Comparison of ENCODE assay signal across 8 cellular contexts in the genomic region with DNA sequence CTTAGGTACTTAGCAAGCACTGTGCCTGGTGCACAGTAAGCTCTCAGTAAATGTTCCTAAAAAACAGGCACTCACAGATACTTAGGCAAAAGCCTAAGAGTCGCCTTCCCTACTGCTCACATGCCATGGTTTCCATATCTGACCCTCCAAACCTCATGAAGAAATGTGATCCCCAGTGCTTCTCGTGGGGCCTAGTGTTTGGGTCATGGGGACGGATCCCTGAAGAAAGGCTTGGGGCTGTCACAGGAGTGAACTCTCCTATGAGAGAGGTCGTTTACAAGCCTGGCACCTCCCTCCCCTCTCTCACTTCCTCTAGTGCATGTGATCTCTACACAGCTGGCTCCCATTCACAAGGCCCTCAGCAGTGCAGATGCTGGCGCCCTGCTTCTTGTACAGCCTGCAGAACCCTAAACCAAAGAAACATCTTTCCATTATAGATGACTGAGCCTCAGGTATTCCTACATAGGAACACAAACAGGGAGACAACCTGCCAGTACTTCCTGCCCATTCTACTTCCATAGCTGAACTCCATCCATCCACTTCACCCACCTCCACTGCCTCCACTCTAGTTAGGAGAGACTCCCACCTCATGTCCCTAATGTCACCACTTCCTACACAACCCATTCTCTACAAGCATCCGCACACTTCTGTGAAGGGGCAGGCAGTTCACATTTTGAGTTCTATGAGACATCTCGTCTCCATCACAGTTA. TPM values are rescaled to one million over a fixed set of nuclear protein-coding genes. Genes with fewer than 3 reads are reported as not detected.
DNase-seq lines count a peak whose midpoint lies in the region; ATAC-seq and TF ChIP-seq lines count a peak whose summit lies in the region.

No MANE protein-coding gene starts in this region.

- no peak for TF ChIP-seq POLR2A in vagina (IDR thresholded peaks at IDR 0.05)

- no peaks in the 10 kb centered on the region for H3K36me3 ChIP-seq in vagina

- H3K4me3 ChIP-seq in vagina: no peak overlapping the region

- H3K4me1 Mint-ChIP-seq in activated CD4-positive, alpha-beta T cell treated with anti-CD3 and anti-CD28 coated beads, Interleukin-2, amount 10 ng/mL, durations not matched to agents 24 days and 14 days: peaks cover 50% of the 10 kb centered on the region
- H3K4me1 Mint-ChIP-seq in progenitor cell of endocrine pancreas (ENCODE audit: low read depth): peaks cover 36% of the 10 kb centered on the region

- no peaks in the 10 kb centered on the region for H3K27me3 Mint-ChIP-seq in activated CD4-positive, alpha-beta T cell treated with anti-CD3 and anti-CD28 coated beads, Interleukin-2, amount 10 ng/mL, durations not matched to agents 24 days and 14 days
- H3K27me3 Mint-ChIP-seq in progenitor cell of endocrine pancreas: no peaks in the 10 kb centered on the region

- peak overlapping the region; percentile 68 for H3K27ac Mint-ChIP-seq in activated CD4-positive, alpha-beta T cell treated with anti-CD3 and anti-CD28 coated beads, Interleukin-2, amount 10 ng/mL, durations not matched to agents 24 days and 14 days
- H3K27ac Mint-ChIP-seq in progenitor cell of endocrine pancreas: no peak overlapping the region

- no peaks in the 10 kb centered on the region for H3K9me3 ChIP-seq in vagina

- no peaks in the 10 kb centered on the region for H3K9me3 Mint-ChIP-seq in activated CD4-positive, alpha-beta T cell treated with anti-CD3 and anti-CD28 coated beads, Interleukin-2, amount 10 ng/mL, durations not matched to agents 24 days and 14 days
- H3K9me3 Mint-ChIP-seq in progenitor cell of endocrine pancreas (ENCODE audit: low read depth): no peaks in the 10 kb centered on the region

- H3K27ac ChIP-seq in vagina: peak overlapping the region; percentile 36

- H3K4me1 ChIP-seq in vagina: peaks cover 73% of the 10 kb centered on the region

- DNase-seq in activated CD4-positive, alpha-beta T cell treated with anti-CD3 and anti-CD28 coated beads, Interleukin-2, amount 10 ng/mL, durations not matched to agents 24 days and 14 days: peak; percentile 72
- DNase-seq in activated CD4-positive, alpha-beta T cell treated with anti-CD3 and anti-CD28 coated beads, Interleukin-2, amount 50 U/mL, for 48 hours: no peak
- DNase-seq in NCI-H69 (lab: John Stamatoyannopoulos, UW) (peak; percentile 22), head of caudate nucleus (peak in 30 of 42 donors; percentile 15 to 76 (median 50)), vagina (ENCODE audit: extremely low spot score in 2 of 2) (no peak), progenitor cell of endocrine pancreas (ENCODE audit: low spot score, unreplicated experiment) (no peak)
- no peak for DNase-seq in stimulated activated CD4-positive, alpha-beta T cell treated with anti-CD3 and anti-CD28 coated beads, Interleukin-15, amount 100 ng/mL, for 24 hours

- H3K36me3 Mint-ChIP-seq in activated CD4-positive, alpha-beta T cell treated with anti-CD3 and anti-CD28 coated beads, Interleukin-2, amount 10 ng/mL, durations not matched to agents 24 days and 14 days (ENCODE audit: low read depth): peaks cover 27% of the 10 kb centered on the region
- peaks cover 12% of the 10 kb centered on the region for H3K36me3 Mint-ChIP-seq in progenitor cell of endocrine pancreas (ENCODE audit: insufficient read depth)

- no peak for TF ChIP-seq CTCF in vagina (IDR thresholded peaks at IDR 0.05)
- TF ChIP-seq CTCF in progenitor cell of endocrine pancreas (IDR thresholded peaks at IDR 0.05; ENCODE audit: unreplicated experiment): no peak

- intact Hi-C loops in activated CD4-positive, alpha-beta T cell treated with anti-CD3 and anti-CD28 coated beads, Interleukin-2, amount 10 ng/mL, durations not matched to agents 24 days and 14 days (cut with micrococcal nuclease): loop anchor here (5.0 to 10.0 kb wide), 2 partner anchors 39 to 1994 kb away; no protein-coding TSS in a partner anchor
- intact Hi-C loops in head of caudate nucleus (cut with DNase I) (no loop called here), vagina (cut with DNase I) (no loop called here)

- no peaks in the 10 kb centered on the region for H3K27me3 ChIP-seq in vagina

- peak overlapping the region; percentile 82 for H3K4me3 Mint-ChIP-seq in activated CD4-positive, alpha-beta T cell treated with anti-CD3 and anti-CD28 coated beads, Interleukin-2, amount 10 ng/mL, durations not matched to agents 24 days and 14 days
- no peak overlapping the region for H3K4me3 Mint-ChIP-seq in progenitor cell of endocrine pancreas (ENCODE audit: low read depth)

- peak; percentile 49 for ATAC-seq in HG02610 (IDR thresholded peaks at IDR 0.05; ENCODE audit: unreplicated experiment)

RNA-seq across cellular contexts. Expression of gene SLC15A4, which starts 2.9 kb away (rescaled TPM):
- 31.0 and 36.8 TPM in 2 replicates for total RNA-seq in activated CD4-positive, alpha-beta T cell treated with anti-CD3 and anti-CD28 coated beads, Interleukin-2, amount 10 ng/mL, durations not matched to agents 24 days and 14 days
- total RNA-seq in vagina (36.1 TPM), progenitor cell of endocrine pancreas (31.3 and 33.8 TPM in 2 replicates)

RNA-seq across cellular contexts. Expression of gene GLT1D1, which starts 32.4 kb away (rescaled TPM):
- 2.2 TPM in 2 replicates for total RNA-seq in activated CD4-positive, alpha-beta T cell treated with anti-CD3 and anti-CD28 coated beads, Interleukin-2, amount 10 ng/mL, durations not matched to agents 24 days and 14 days
- total RNA-seq in vagina (0.74 TPM), progenitor cell of endocrine pancreas (5.7 and 6.5 TPM in 2 replicates)

Comparison
In these comparisons a context has a peak if more than half of its experiments do, and no peak if none do; other contexts are left out.
1. DNase-seq: peak in activated CD4-positive, alpha-beta T cell treated with anti-CD3 and anti-CD28 coated beads, Interleukin-2, amount 10 ng/mL, durations not matched to agents 24 days and 14 days (single experiment), NCI-H69 (single experiment) and head of caudate nucleus (30 of 42); none in activated CD4-positive, alpha-beta T cell treated with anti-CD3 and anti-CD28 coated beads, Interleukin-2, amount 50 U/mL, for 48 hours (0 of 2), vagina (0 of 2), progenitor cell of endocrine pancreas (single experiment) and stimulated activated CD4-positive, alpha-beta T cell treated with anti-CD3 and anti-CD28 coated beads, Interleukin-15, amount 100 ng/mL, for 24 hours (single experiment).